ENCODE assay signal across 27 cellular contexts in genomic region chrX:129646721-129647587, GRCh38. TPM values are rescaled to one million over a fixed set of nuclear protein-coding genes. Genes with fewer than 3 reads are reported as not detected.
"Had no signal": no experiment of that assay in that cellular context is flagged by ENCODE, and none has a peak within 500 bp of the region (broad histone marks: within the 10 kb centered on the region; RNA-seq: fewer than 3 reads in every experiment).

No MANE protein-coding gene starts in this region.

- H2AFZ ChIP-seq: neural progenitor cell had no signal

- H3K36me3 Mint-ChIP-seq: immature natural killer cell; naive thymus-derived CD8-positive, alpha-beta T cell had no signal

- H3K36me3 ChIP-seq: breast epithelium, heart left ventricle, neural progenitor cell, right lobe of liver, thoracic aorta had no signal

- H3K27me3 Mint-ChIP-seq: activated T-helper 17 cell treated with anti-CD3 and anti-CD28 coated beads, Interleukin-2, amount 50 U/mL, for 72 hours had no signal

- H3K4me2 ChIP-seq: neural progenitor cell had no signal

- H3K4me1 ChIP-seq: breast epithelium, foreskin keratinocyte had no signal

- ATAC-seq: activated T-helper 17 cell treated with anti-CD3 and anti-CD28 coated beads, Interleukin-2, amount 50 U/mL, for 72 hours; foreskin keratinocyte; heart left ventricle; naive thymus-derived CD8-positive, alpha-beta T cell; right lobe of liver; stimulated activated naive CD8-positive, alpha-beta T cell treated with anti-CD3 and anti-CD28 coated beads, Interleukin-15, Interleukin-2, amounts not matched to agents 100 U/mL and 50 U/mL, for 24 hours had no signal

- H3K9me3 Mint-ChIP-seq: activated T-cell treated with anti-CD3 and anti-CD28 coated beads, Interleukin-2, amount 50 U/mL, for 24 hours; activated T-helper 17 cell treated with anti-CD3 and anti-CD28 coated beads, Interleukin-2, amount 50 U/mL, for 72 hours; dendritic cell treated with granulocyte-macrophage colony-stimulating factor and Interleukin-4, amounts not matched to agents 40 ng/mL and 50 ng/mL, for 4 days; immature natural killer cell; naive thymus-derived CD8-positive, alpha-beta T cell; T-helper 2 cell treated with Interferon-gamma antibody and Interleukin-4, amounts not matched to agents 5 μg/mL and 100 μg/mL, for 36 hours had no signal

- H3K27ac ChIP-seq: breast epithelium, esophagus muscularis mucosa, foreskin keratinocyte, heart left ventricle, neural progenitor cell, right lobe of liver, skin epidermis, thoracic aorta had no signal

- H3K27me3 ChIP-seq: esophagus muscularis mucosa, foreskin keratinocyte, right lobe of liver had no signal

- DNase-seq: activated CD4-positive, alpha-beta T cell treated with anti-CD3 and anti-CD28 coated beads for 4 hours; activated CD4-positive, alpha-beta T cell treated with anti-CD3 and anti-CD28 coated beads, Interleukin-2, amount 50 U/mL, for 48 hours; activated CD8-positive, alpha-beta memory T cell treated with anti-CD3 and anti-CD28 coated beads, Interleukin-2, amount 50 U/mL, for 4 hours; activated gamma-delta T cell treated with Interleukin-2 at 50 U/mL for 16 hours; activated naive CD4-positive, alpha-beta T cell treated with anti-CD3 and anti-CD28 coated beads, Interleukin-2, amount 50 U/mL, for 16 hours; activated T-cell treated with anti-CD3 and anti-CD28 coated beads, Interleukin-2, amount 50 U/mL, for 24 hours; central memory CD4-positive, alpha-beta T cell; endodermal cell; foreskin keratinocyte; heart left ventricle; immature natural killer cell; naive thymus-derived CD8-positive, alpha-beta T cell; occipital lobe; right lobe of liver; stimulated activated CD4-positive, alpha-beta T cell treated with anti-CD3 and anti-CD28 coated beads, Interleukin-12 subunit alpha, Interleukin-12 subunit beta, amount 100 ng/mL, for 4 hours; stimulated activated CD4-positive, alpha-beta T cell treated with anti-CD3 and anti-CD28 coated beads, Interleukin-4, amount 100 ng/mL, for 1 hour; stimulated activated naive CD8-positive, alpha-beta T cell treated with anti-CD3 and anti-CD28 coated beads, Interleukin-15, Interleukin-2, amounts not matched to agents 100 U/mL and 50 U/mL, for 24 hours; T-helper 1 cell; trophoblast cell had no signal

- H3K27ac Mint-ChIP-seq: activated T-cell treated with anti-CD3 and anti-CD28 coated beads, Interleukin-2, amount 50 U/mL, for 24 hours; activated T-helper 17 cell treated with anti-CD3 and anti-CD28 coated beads, Interleukin-2, amount 50 U/mL, for 72 hours; dendritic cell treated with granulocyte-macrophage colony-stimulating factor and Interleukin-4, amounts not matched to agents 40 ng/mL and 50 ng/mL, for 4 days; endodermal cell; immature natural killer cell; naive thymus-derived CD8-positive, alpha-beta T cell; T-helper 2 cell treated with Interferon-gamma antibody and Interleukin-4, amounts not matched to agents 5 μg/mL and 100 μg/mL, for 36 hours had no signal

- H3K4me1 Mint-ChIP-seq: activated T-helper 17 cell treated with anti-CD3 and anti-CD28 coated beads, Interleukin-2, amount 50 U/mL, for 72 hours; endodermal cell; naive thymus-derived CD8-positive, alpha-beta T cell had no signal

- H3K4me3 ChIP-seq: breast epithelium, esophagus muscularis mucosa, heart left ventricle, neural progenitor cell, right lobe of liver, skin epidermis, thoracic aorta had no signal

- H3K9me3 ChIP-seq: breast epithelium, esophagus muscularis mucosa, heart left ventricle, right lobe of liver, thoracic aorta had no signal

- H3K4me3 Mint-ChIP-seq: activated T-cell treated with anti-CD3 and anti-CD28 coated beads, Interleukin-2, amount 50 U/mL, for 24 hours; activated T-helper 17 cell treated with anti-CD3 and anti-CD28 coated beads, Interleukin-2, amount 50 U/mL, for 72 hours; dendritic cell treated with granulocyte-macrophage colony-stimulating factor and Interleukin-4, amounts not matched to agents 40 ng/mL and 50 ng/mL, for 4 days; endodermal cell; immature natural killer cell; naive thymus-derived CD8-positive, alpha-beta T cell; neural progenitor cell; T-helper 2 cell treated with Interferon-gamma antibody and Interleukin-4, amounts not matched to agents 5 μg/mL and 100 μg/mL, for 36 hours had no signal

- H3K9ac ChIP-seq: neural progenitor cell had no signal

RNA-seq across cellular contexts. Expression of gene APLN, which starts 7.8 kb away (rescaled TPM):
- total RNA-seq: naive thymus-derived CD8-positive, alpha-beta T cell had no signal
- polyA plus RNA-seq: immature natural killer cell; naive thymus-derived CD8-positive, alpha-beta T cell had no signal
